21 cellular contexts compared by ENCODE assay signal in the genomic region with DNA sequence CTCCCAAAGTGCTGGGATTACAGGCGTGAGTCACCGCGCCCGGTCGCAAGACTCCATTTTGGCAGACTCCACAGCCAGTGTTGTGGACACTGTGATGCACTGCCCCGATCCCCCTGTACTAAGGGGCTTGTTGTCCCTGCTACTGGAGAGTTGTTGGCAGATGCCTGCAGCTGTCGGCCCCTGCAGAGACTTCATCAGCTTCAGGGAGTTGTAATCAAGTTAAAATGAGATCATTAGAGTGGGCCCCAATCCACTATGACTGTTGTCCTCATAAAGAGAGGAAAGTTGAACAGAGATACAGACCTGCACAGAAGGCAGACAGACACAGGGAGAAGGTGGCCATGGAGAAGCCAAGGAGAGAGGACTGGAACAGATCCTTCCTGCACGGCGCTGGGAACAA. TPM values are rescaled to one million over a fixed set of nuclear protein-coding genes. Genes with fewer than 3 reads are reported as not detected.
DNase-seq lines count a peak whose midpoint lies in the region; ATAC-seq, FAIRE-seq and TF ChIP-seq lines count a peak whose summit lies in the region.
"Had no signal": no experiment of that assay in that cellular context is flagged by ENCODE, and none has a peak within 500 bp of the region (broad histone marks: within the 10 kb centered on the region; RNA-seq: fewer than 3 reads in every experiment).

No MANE protein-coding gene starts in this region.

- H3K4me1 Mint-ChIP-seq in astrocyte (ENCODE audit: low read depth, unreplicated experiment) (peaks cover 7% of the 10 kb centered on the region), glutamatergic neuron (ENCODE audit: low read depth, unreplicated experiment) (peaks cover 18% of the 10 kb centered on the region)
- no peaks in the 10 kb centered on the region for H3K4me1 Mint-ChIP-seq in activated CD8-positive, alpha-beta T cell treated with anti-CD3 and anti-CD28 coated beads for 36 hours (ENCODE audit: low read depth)
- H3K4me1 Mint-ChIP-seq: B cell; CD4-positive, CD25-positive, alpha-beta regulatory T cell had no signal

- H3K9me3 ChIP-seq in HEK293 (ENCODE audit: control insufficient read depth, insufficient read depth, low read depth, low read length) (no peaks in the 10 kb centered on the region), astrocyte (ENCODE audit: insufficient read depth, low read depth, low read length) (no peaks in the 10 kb centered on the region)
- H3K9me3 ChIP-seq: HAP-1 had no signal

- peak overlapping the region; percentile 50 for H2AFZ ChIP-seq in astrocyte (ENCODE audit: low read depth, low read length)
- H2AFZ ChIP-seq: PC-9 had no signal

- H3K27ac ChIP-seq in HEK293 (ENCODE audit: extremely low read depth, low read depth, low read length), result no peak overlapping the region
- no peak overlapping the region for H3K27ac ChIP-seq in astrocyte (ENCODE audit: low read depth, low read length)
- H3K27ac ChIP-seq: PC-9, RWPE1 had no signal

- peak overlapping the region; percentile 27 for H3K4me3 Mint-ChIP-seq in astrocyte (ENCODE audit: unreplicated experiment)
- H3K4me3 Mint-ChIP-seq in glutamatergic neuron (ENCODE audit: unreplicated experiment), result peak overlapping the region; percentile 17
- no peak overlapping the region for H3K4me3 Mint-ChIP-seq in activated CD8-positive, alpha-beta T cell treated with anti-CD3 and anti-CD28 coated beads for 36 hours
- H3K4me3 Mint-ChIP-seq: B cell; CD4-positive, CD25-positive, alpha-beta regulatory T cell had no signal

- no peak for TF ChIP-seq CTCF in HEK293 (tag by site-specific recombination; IDR thresholded peaks at IDR 0.05)
- no peak for TF ChIP-seq CTCF in astrocyte (IDR thresholded peaks at IDR 0.05; ENCODE audit: insufficient read depth, low read depth, low read length)
- no peak for TF ChIP-seq CTCF in glutamatergic neuron (IDR thresholded peaks at IDR 0.05; ENCODE audit: partially characterized antibody, unreplicated experiment)
- TF ChIP-seq CTCF in activated CD8-positive, alpha-beta T cell treated with anti-CD3 and anti-CD28 coated beads for 36 hours (IDR thresholded peaks at IDR 0.05), result no peak

- intact Hi-C loops in activated CD8-positive, alpha-beta T cell treated with anti-CD3 and anti-CD28 coated beads for 36 hours (cut with micrococcal nuclease), result no loop called here

- CTCF ChIA-PET in HEK293 (lab: Yijun Ruan, JAX), result interaction anchor here (0.6 kb wide), 1 partner anchor 124 kb away, joined by 3 read pairs; no protein-coding TSS in a partner anchor
- CTCF ChIA-PET in activated CD8-positive, alpha-beta T cell treated with anti-CD3 and anti-CD28 coated beads for 36 hours (lab: Charles Lee), result no interaction called here

- no peaks in the 10 kb centered on the region for H3K79me2 ChIP-seq in astrocyte (ENCODE audit: insufficient read depth, low read length)

- H3K4me2 ChIP-seq in astrocyte (ENCODE audit: low read length), result no peak overlapping the region
- H3K4me2 ChIP-seq: PC-9 had no signal

- H3K4me1 ChIP-seq in HEK293 (ENCODE audit: control insufficient read depth, insufficient read depth, low read length) (peaks cover 7% of the 10 kb centered on the region), astrocyte (ENCODE audit: insufficient read depth, low read length) (peaks cover 22% of the 10 kb centered on the region)

- POLR2A ChIA-PET in HEK293 (lab: Yijun Ruan, JAX), result interaction anchor here (0.7 kb wide), 1 partner anchor 125 kb away, joined by 4 read pairs; a partner anchor contains a TSS
- POLR2A ChIA-PET in activated CD8-positive, alpha-beta T cell treated with anti-CD3 and anti-CD28 coated beads for 36 hours (lab: Charles Lee), result interaction anchor here (0.6 kb wide), 1 partner anchor 25 kb away, joined by 3 read pairs; no protein-coding TSS in a partner anchor

- H3K36me3 ChIP-seq in HEK293 (ENCODE audit: control insufficient read depth in 2 of 2, insufficient read depth in 1 of 2, low read length in 2 of 2) (no peaks in the 10 kb centered on the region), astrocyte (ENCODE audit: insufficient read depth, low read length) (no peaks in the 10 kb centered on the region)
- H3K36me3 ChIP-seq: HAP-1 had no signal

- no peaks in the 10 kb centered on the region for H3K27me3 ChIP-seq in astrocyte (ENCODE audit: insufficient read depth, low read length)

- H3K9me3 Mint-ChIP-seq in astrocyte (ENCODE audit: unreplicated experiment) (no peaks in the 10 kb centered on the region), glutamatergic neuron (ENCODE audit: unreplicated experiment) (peaks cover 4% of the 10 kb centered on the region)
- no peaks in the 10 kb centered on the region for H3K9me3 Mint-ChIP-seq in activated CD8-positive, alpha-beta T cell treated with anti-CD3 and anti-CD28 coated beads for 36 hours

- no peaks in the 10 kb centered on the region for H4K20me1 ChIP-seq in astrocyte (ENCODE audit: insufficient read depth, low read length)

- no peaks in the 10 kb centered on the region for H3K36me3 Mint-ChIP-seq in astrocyte (ENCODE audit: low read depth, unreplicated experiment)
- no peaks in the 10 kb centered on the region for H3K36me3 Mint-ChIP-seq in glutamatergic neuron (ENCODE audit: unreplicated experiment)
- H3K36me3 Mint-ChIP-seq in activated CD8-positive, alpha-beta T cell treated with anti-CD3 and anti-CD28 coated beads for 36 hours (ENCODE audit: low read depth), result no peaks in the 10 kb centered on the region
- H3K36me3 Mint-ChIP-seq: CD4-positive, CD25-positive, alpha-beta regulatory T cell had no signal

- H3K4me3 ChIP-seq in HEK293 (ENCODE audit: low read depth, low read length), result no peak overlapping the region
- H3K4me3 ChIP-seq in astrocyte (ENCODE audit: insufficient read depth, low read depth, low read length), result no peak overlapping the region
- H3K4me3 ChIP-seq: HAP-1, PC-9 had no signal

- no peak for FAIRE-seq in astrocyte (lab: Jason Lieb, UNC)
- FAIRE-seq: G401.6, HTR-8/SVneo had no signal

- ATAC-seq in activated CD8-positive, alpha-beta T cell treated with anti-CD3 and anti-CD28 coated beads for 36 hours, result no peak

- H3K27me3 Mint-ChIP-seq in astrocyte (ENCODE audit: low read depth, unreplicated experiment), result no peaks in the 10 kb centered on the region
- peaks cover 2% of the 10 kb centered on the region for H3K27me3 Mint-ChIP-seq in glutamatergic neuron (ENCODE audit: unreplicated experiment)
- H3K27me3 Mint-ChIP-seq in activated CD8-positive, alpha-beta T cell treated with anti-CD3 and anti-CD28 coated beads for 36 hours, result peaks cover 2% of the 10 kb centered on the region

- no peak for DNase-seq in astrocyte (ENCODE audit: low read depth)
- peak; percentile 52 for DNase-seq in glutamatergic neuron
- DNase-seq in retina, result peak; percentile 40
- no peak for DNase-seq in NCI-H69 (lab: John Stamatoyannopoulos, UW)
- DNase-seq in activated CD8-positive, alpha-beta T cell treated with anti-CD3 and anti-CD28 coated beads for 36 hours, result no peak
- no peak for DNase-seq in amniotic stem cell (lab: John Stamatoyannopoulos, UW)
- DNase-seq: CD4-positive, CD25-positive, alpha-beta regulatory T cell; COR-L47; DMS 273 treated with DMSO at 0.1 percent for 48 hours; NCI-H1105; NCI-H1694; NCI-H2081 treated with DMSO at 0.1 percent for 48 hours; NCI-H446 treated with DMSO at 0.1 percent for 48 hours; PC-9; SIG-M5 had no signal

- H3K27ac Mint-ChIP-seq in astrocyte (ENCODE audit: unreplicated experiment), result no peak overlapping the region
- peak overlapping the region; percentile 64 for H3K27ac Mint-ChIP-seq in glutamatergic neuron (ENCODE audit: unreplicated experiment)
- no peak overlapping the region for H3K27ac Mint-ChIP-seq in activated CD8-positive, alpha-beta T cell treated with anti-CD3 and anti-CD28 coated beads for 36 hours
- H3K27ac Mint-ChIP-seq: B cell; CD4-positive, CD25-positive, alpha-beta regulatory T cell had no signal

- no peak overlapping the region for H3K9ac ChIP-seq in astrocyte (ENCODE audit: low read length)

TF ChIP-seq in HEK293, 187 proteins besides CTCF, POLR2A, EP300 and RAD21:
- no peak for TF ChIP-seq ZNF121 (tag by site-specific recombination; IDR thresholded peaks at IDR 0.05)
- no peak for TF ChIP-seq ZNF324 (tag by site-specific recombination; IDR thresholded peaks at IDR 0.05)
- TF ChIP-seq ZNF335 (tag by site-specific recombination; conservative IDR thresholded peaks at IDR 0.05), result peak; percentile 33
- no peak for TF ChIP-seq ZNF529 (tag by site-specific recombination; IDR thresholded peaks at IDR 0.05; ENCODE audit: insufficient replicate concordance)
- TF ChIP-seq, protein P1, sequence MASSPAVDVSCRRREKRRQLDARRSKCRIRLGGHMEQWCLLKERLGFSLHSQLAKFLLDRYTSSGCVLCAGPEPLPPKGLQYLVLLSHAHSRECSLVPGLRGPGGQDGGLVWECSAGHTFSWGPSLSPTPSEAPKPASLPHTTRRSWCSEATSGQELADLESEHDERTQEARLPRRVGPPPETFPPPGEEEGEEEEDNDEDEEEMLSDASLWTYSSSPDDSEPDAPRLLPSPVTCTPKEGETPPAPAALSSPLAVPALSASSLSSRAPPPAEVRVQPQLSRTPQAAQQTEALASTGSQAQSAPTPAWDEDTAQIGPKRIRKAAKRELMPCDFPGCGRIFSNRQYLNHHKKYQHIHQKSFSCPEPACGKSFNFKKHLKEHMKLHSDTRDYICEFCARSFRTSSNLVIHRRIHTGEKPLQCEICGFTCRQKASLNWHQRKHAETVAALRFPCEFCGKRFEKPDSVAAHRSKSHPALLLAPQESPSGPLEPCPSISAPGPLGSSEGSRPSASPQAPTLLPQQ (tag by site-specific recombination; IDR thresholded peaks at IDR 0.05), result peak; percentile 91
- no peak for TF ChIP-seq ZSCAN23 (tag by site-specific recombination; IDR thresholded peaks at IDR 0.05)

RNA-seq across cellular contexts. Expression of a gene that starts 23.7 kb away (rescaled TPM):
- total RNA-seq in astrocyte (772 and 932 TPM in 2 replicates), glutamatergic neuron (ENCODE audit: unreplicated experiment) (7,184 TPM)
- total RNA-seq in activated CD8-positive, alpha-beta T cell treated with anti-CD3 and anti-CD28 coated beads for 36 hours, result 10 to 100 TPM; 70.6 to 71.2 TPM

RNA-seq across cellular contexts. Expression of a gene that starts 52.3 kb away (rescaled TPM):
- total RNA-seq in astrocyte (345 and 408 TPM in 2 replicates), glutamatergic neuron (ENCODE audit: unreplicated experiment) (66.7 TPM)
- total RNA-seq in activated CD8-positive, alpha-beta T cell treated with anti-CD3 and anti-CD28 coated beads for 36 hours, result 100 to 1,000 TPM; 237 to 240 TPM

Comparison
In these comparisons a context has a peak if more than half of its experiments do, and no peak if none do; other contexts are left out.
1. DNase-seq: peak in glutamatergic neuron (single experiment) and retina (single experiment); none in astrocyte (single experiment), NCI-H69 (single experiment), activated CD8-positive, alpha-beta T cell treated with anti-CD3 and anti-CD28 coated beads for 36 hours (single experiment) and amniotic stem cell (single experiment).
2. RNA of a gene that starts 23.7 kb away (total RNA-seq): 7,184 TPM in glutamatergic neuron (single experiment) and 772 to 932 TPM in astrocyte; 70.6 to 71.2 TPM in activated CD8-positive, alpha-beta T cell treated with anti-CD3 and anti-CD28 coated beads for 36 hours; every median in the first group is over 10 times any median in the second.